Comparison of ENCODE assay signal across 8 cellular contexts in genomic region chr2:264493-265468, GRCh38. TPM values are rescaled to one million over a fixed set of nuclear protein-coding genes. Genes with fewer than 3 reads are reported as not detected.
DNase-seq lines count a peak whose midpoint lies in the region; ATAC-seq, FAIRE-seq and TF ChIP-seq lines count a peak whose summit lies in the region.

ACP1 (plus strand) TSS chr2:264947; CDS start chr2:264965, 18 bp downstream.

- POLR2A ChIA-PET in RWPE1 (lab: Yijun Ruan, JAX; ENCODE audit: low non-redundant PET), result interaction anchor here (0.6 kb wide), 2 partner anchors 391 to 791 kb away, joined by 3 read pairs; no protein-coding TSS in a partner anchor
- POLR2A ChIA-PET in naive thymus-derived CD8-positive, alpha-beta T cell (lab: Charles Lee), result interaction anchor here (1.3 to 3.2 kb wide), 3 partner anchors 9 to 165 kb away, joined by 3 to 15 read pairs (median 4); no protein-coding TSS in a partner anchor

- H3K27me3 Mint-ChIP-seq in activated T-helper 17 cell treated with anti-CD3 and anti-CD28 coated beads, Interleukin-2, amount 50 U/mL, for 72 hours, result no peaks in the 10 kb centered on the region
- peaks cover 0 to 1% (median 0%) of the 10 kb centered on the region in 5 donors for H3K27me3 Mint-ChIP-seq in naive thymus-derived CD8-positive, alpha-beta T cell
- no peaks in the 10 kb centered on the region for H3K27me3 Mint-ChIP-seq in stimulated activated naive B cell treated with anti-CD40 and anti-IgM and Interleukin-4, amounts not matched to agents 10 μg/mL and 1 μg/mL and 100 μg/mL, for 72 hours

- peak; percentile 89 for DNase-seq in ELR (ENCODE audit: low read depth)
- DNase-seq in H54 (ENCODE audit: insufficient read length, low spot score), result peak; percentile 97
- DNase-seq in LoVo (ENCODE audit: low spot score), result peak; percentile 97
- DNase-seq in RWPE1 (ENCODE audit: low spot score), result peak; percentile 99
- DNase-seq in fibroblast of mammary gland (ENCODE audit: low read depth), result peak; percentile 92
- DNase-seq in naive thymus-derived CD8-positive, alpha-beta T cell, result peak; percentile 91 to 99 (median 96)
- DNase-seq in stimulated activated naive B cell treated with anti-CD40 and anti-IgM and Interleukin-4, amounts not matched to agents 10 μg/mL and 1 μg/mL and 100 μg/mL, for 72 hours, result peak; percentile 93

- H3K27ac Mint-ChIP-seq in activated T-helper 17 cell treated with anti-CD3 and anti-CD28 coated beads, Interleukin-2, amount 50 U/mL, for 72 hours, result peak within 1 kb of the TSS; percentile 87
- H3K27ac Mint-ChIP-seq in naive thymus-derived CD8-positive, alpha-beta T cell, result peak within 1 kb of the TSS; percentile 86 to 98 (median 98)
- H3K27ac Mint-ChIP-seq in stimulated activated naive B cell treated with anti-CD40 and anti-IgM and Interleukin-4, amounts not matched to agents 10 μg/mL and 1 μg/mL and 100 μg/mL, for 72 hours, result peak within 1 kb of the TSS; percentile 97

- H3K4me3 Mint-ChIP-seq in activated T-helper 17 cell treated with anti-CD3 and anti-CD28 coated beads, Interleukin-2, amount 50 U/mL, for 72 hours, result peak within 1 kb of the TSS; percentile 86
- H3K4me3 Mint-ChIP-seq in naive thymus-derived CD8-positive, alpha-beta T cell, result peak within 1 kb of the TSS; percentile 91 to 97 (median 93)
- peak within 1 kb of the TSS; percentile 90 to 94 for H3K4me3 Mint-ChIP-seq in stimulated activated naive B cell treated with anti-CD40 and anti-IgM and Interleukin-4, amounts not matched to agents 10 μg/mL and 1 μg/mL and 100 μg/mL, for 72 hours

- TF ChIP-seq POLR2A in H54 (IDR thresholded peaks at IDR 0.05; ENCODE audit: low read depth, low read length), result peak; percentile 93

- CTCF ChIA-PET in RWPE1 (lab: Yijun Ruan, JAX), result no interaction called here

- TF ChIP-seq CTCF in RWPE1 (conservative IDR thresholded peaks at IDR 0.05; ENCODE audit: low read depth) (no peak), fibroblast of mammary gland (conservative IDR thresholded peaks at IDR 0.05; ENCODE audit: control insufficient read depth, insufficient read depth, low read depth, low read length) (no peak)

- peaks cover 31% of the 10 kb centered on the region for H3K36me3 Mint-ChIP-seq in activated T-helper 17 cell treated with anti-CD3 and anti-CD28 coated beads, Interleukin-2, amount 50 U/mL, for 72 hours (ENCODE audit: low read depth)
- H3K36me3 Mint-ChIP-seq in naive thymus-derived CD8-positive, alpha-beta T cell, result peaks cover 0 to 18% (median 15%) of the 10 kb centered on the region in 3 donors
- H3K36me3 Mint-ChIP-seq in stimulated activated naive B cell treated with anti-CD40 and anti-IgM and Interleukin-4, amounts not matched to agents 10 μg/mL and 1 μg/mL and 100 μg/mL, for 72 hours, result peaks cover 0 to 20% of the 10 kb centered on the region in 2 donors

- H3K27ac ChIP-seq in RWPE1, result peak within 1 kb of the TSS; percentile 76

- H3K4me1 Mint-ChIP-seq in activated T-helper 17 cell treated with anti-CD3 and anti-CD28 coated beads, Interleukin-2, amount 50 U/mL, for 72 hours, result peaks cover 19% of the 10 kb centered on the region
- peaks cover 22 to 58% (median 50%) of the 10 kb centered on the region in 4 donors for H3K4me1 Mint-ChIP-seq in naive thymus-derived CD8-positive, alpha-beta T cell
- H3K4me1 Mint-ChIP-seq in stimulated activated naive B cell treated with anti-CD40 and anti-IgM and Interleukin-4, amounts not matched to agents 10 μg/mL and 1 μg/mL and 100 μg/mL, for 72 hours, result peaks cover 22 to 27% of the 10 kb centered on the region in 2 donors

- peak; percentile 77 for FAIRE-seq in H54 (lab: Jason Lieb, UNC)

- no peaks in the 10 kb centered on the region for H3K9me3 Mint-ChIP-seq in activated T-helper 17 cell treated with anti-CD3 and anti-CD28 coated beads, Interleukin-2, amount 50 U/mL, for 72 hours
- H3K9me3 Mint-ChIP-seq in naive thymus-derived CD8-positive, alpha-beta T cell, result peaks cover 0 to 3% (median 0%) of the 10 kb centered on the region in 9 donors
- H3K9me3 Mint-ChIP-seq in stimulated activated naive B cell treated with anti-CD40 and anti-IgM and Interleukin-4, amounts not matched to agents 10 μg/mL and 1 μg/mL and 100 μg/mL, for 72 hours, result no peaks in the 10 kb centered on the region

- peak; percentile 90 for ATAC-seq in activated T-helper 17 cell treated with anti-CD3 and anti-CD28 coated beads, Interleukin-2, amount 50 U/mL, for 72 hours (replicated peaks)
- ATAC-seq in naive thymus-derived CD8-positive, alpha-beta T cell, result peak; percentile 77 to 79
- ATAC-seq in stimulated activated naive B cell treated with anti-CD40 and anti-IgM and Interleukin-4, amounts not matched to agents 10 μg/mL and 1 μg/mL and 100 μg/mL, for 72 hours (replicated peaks), result peak; percentile 89 to 91

- peak within 1 kb of the TSS; percentile 93 for H3K4me3 ChIP-seq in fibroblast of mammary gland (ENCODE audit: control insufficient read depth, low read depth, low read length)

RNA-seq across cellular contexts. Expression of gene ACP1, which starts in this region (rescaled TPM):
- total RNA-seq in activated T-helper 17 cell treated with anti-CD3 and anti-CD28 coated beads, Interleukin-2, amount 50 U/mL, for 72 hours, result 100 to 1,000 TPM; 116 to 156 TPM
- 100 to 1,000 TPM in 1 of 2 experiments, 10 to 100 TPM in 1; 97.0 to 104 TPM for total RNA-seq in naive thymus-derived CD8-positive, alpha-beta T cell
- 100 to 1,000 TPM; 179 to 196 (median 182) TPM for polyA plus RNA-seq in naive thymus-derived CD8-positive, alpha-beta T cell

Comparison
In these comparisons a context has a peak if more than half of its experiments do, and no peak if none do; other contexts are left out.
1. Peak in every context shown above with its lines: DNase-seq, ATAC-seq, H3K4me3 ChIP-seq and H3K27ac ChIP-seq.